Comparison of ENCODE assay signal across 24 cellular contexts in the genomic region with DNA sequence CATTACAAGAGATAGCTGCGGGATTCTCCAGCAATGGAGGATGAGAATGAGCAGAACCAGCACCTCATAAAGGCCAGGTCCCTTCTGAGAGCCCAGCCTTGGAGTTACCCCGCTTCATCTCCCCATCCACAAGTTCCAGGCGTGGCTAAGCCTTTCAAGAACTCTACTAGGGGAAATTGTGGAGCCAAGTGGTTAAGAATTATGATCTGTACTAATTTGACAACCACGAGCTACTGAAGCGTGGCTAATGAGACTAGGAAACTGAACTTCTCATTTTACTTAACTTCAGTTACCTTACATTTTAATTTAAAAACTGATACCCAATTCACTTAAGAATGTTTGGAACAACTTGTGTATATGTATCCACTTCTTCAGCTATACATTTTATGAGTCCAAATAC.
"Had no signal": no experiment of that assay in that cellular context is flagged by ENCODE, and none has a peak within 500 bp of the region (broad histone marks: within the 10 kb centered on the region; RNA-seq: fewer than 3 reads in every experiment).

No MANE protein-coding gene starts in this region.

- DNase-seq: stimulated activated CD4-positive, alpha-beta T cell treated with anti-CD3 and anti-CD28 coated beads, Interleukin-2, amount 100 ng/mL, for 48 hours; stimulated activated CD4-positive, alpha-beta T cell treated with anti-CD3 and anti-CD28 coated beads, Interleukin-4, amount 100 ng/mL, for 1 hour; stimulated activated CD4-positive, alpha-beta T cell treated with anti-CD3 and anti-CD28 coated beads, Interleukin-4, amount 100 ng/mL, for 24 hours; stimulated activated CD4-positive, alpha-beta T cell treated with anti-CD3 and anti-CD28 coated beads, Interleukin-4, amount 100 ng/mL, for 4 hours; stimulated activated CD8-positive, alpha-beta memory T cell treated with anti-CD3 and anti-CD28 coated beads, Interleukin-4, amount 100 ng/mL, for 48 hours; stimulated activated naive B cell treated with anti-CD40 and anti-IgM and Interleukin-4, amounts not matched to agents 10 μg/mL and 1 μg/mL and 100 μg/mL, for 72 hours; stimulated activated naive CD4-positive, alpha-beta T cell treated with Interleukin-2 at 50 U/mL for 16 hours; stimulated activated naive CD8-positive, alpha-beta T cell treated with anti-CD3 and anti-CD28 coated beads, Interleukin-15, amount 100 ng/mL, for 72 hours; stimulated activated naive CD8-positive, alpha-beta T cell treated with anti-CD3 and anti-CD28 coated beads, Interleukin-15, Interleukin-2, amounts not matched to agents 100 U/mL and 50 U/mL, for 24 hours; stomach; substantia nigra; testis; thyroid gland; tibial artery; transverse colon; trophoblast cell; upper lobe of left lung; upper lobe of right lung; uterus had no signal

- H3K4me3 ChIP-seq: stomach, suprapubic skin, testis, thoracic aorta, thyroid gland, tibial artery, tibial nerve, transverse colon, upper lobe of left lung, upper lobe of right lung, uterus, vagina had no signal

- H3K9me3 ChIP-seq: stomach, suprapubic skin, testis, thoracic aorta, thyroid gland, tibial artery, tibial nerve, transverse colon, upper lobe of left lung, upper lobe of right lung, uterus, vagina had no signal

- H3K4me1 ChIP-seq: stomach, suprapubic skin, testis, thyroid gland, tibial artery, tibial nerve, transverse colon, upper lobe of left lung, upper lobe of right lung, uterus, vagina had no signal

- FAIRE-seq: urothelium cell line had no signal

- H3K27ac ChIP-seq: stomach, suprapubic skin, testis, thoracic aorta, thyroid gland, tibial artery, tibial nerve, transverse colon, upper lobe of left lung, upper lobe of right lung, uterus, vagina had no signal

- H3K36me3 ChIP-seq: stomach, suprapubic skin, thoracic aorta, thyroid gland, tibial artery, tibial nerve, transverse colon, upper lobe of left lung, upper lobe of right lung, uterus, vagina had no signal

- H3K27me3 ChIP-seq: stomach, testis, thyroid gland, tibial artery, tibial nerve, transverse colon, upper lobe of left lung, upper lobe of right lung, uterus, vagina had no signal
